ENCODE assay signal across 13 cellular contexts in the genomic region with DNA sequence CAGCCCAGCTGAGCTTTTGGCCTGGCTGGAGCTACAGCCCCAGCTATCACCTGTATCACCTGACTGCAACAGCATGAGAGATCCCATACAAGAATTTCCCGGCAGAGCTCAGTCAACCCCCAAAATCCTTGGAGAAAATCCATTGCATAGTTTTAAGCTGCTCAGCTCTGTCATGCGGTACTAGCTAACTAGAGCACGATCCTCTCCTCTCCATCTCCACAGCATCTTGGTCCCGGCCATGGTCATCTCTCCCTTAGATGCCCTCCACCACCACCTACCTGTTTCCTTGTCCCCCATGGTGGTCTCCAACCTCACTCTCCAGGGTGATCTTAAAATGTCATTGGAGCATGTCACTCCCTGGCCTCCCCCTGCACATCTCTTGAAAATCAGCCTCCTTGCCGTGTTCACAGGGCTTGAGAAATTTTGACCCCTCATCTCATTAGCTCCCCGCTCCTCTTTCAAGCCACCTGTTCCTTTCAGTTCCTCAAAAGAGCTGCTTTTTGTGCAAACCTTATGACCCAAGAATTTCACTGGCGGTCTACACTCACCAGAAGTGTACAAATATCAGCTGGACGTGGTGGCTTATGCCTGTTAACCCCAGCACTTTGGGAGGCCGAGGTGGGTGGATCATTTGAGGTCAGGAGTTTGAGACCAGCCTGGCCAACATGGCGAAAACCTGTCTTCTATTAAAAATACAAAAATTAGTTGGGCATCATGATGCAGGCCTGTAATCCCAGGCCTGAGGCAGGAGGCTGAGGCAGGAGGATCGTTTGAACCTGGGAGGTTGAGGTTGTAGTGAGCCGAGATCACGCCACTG. TPM values are rescaled to one million over a fixed set of nuclear protein-coding genes. Genes with fewer than 3 reads are reported as not detected.
DNase-seq lines count a peak whose midpoint lies in the region; ATAC-seq lines count a peak whose summit lies in the region.
"Had no signal": no experiment of that assay in that cellular context is flagged by ENCODE, and none has a peak within 500 bp of the region (broad histone marks: within the 10 kb centered on the region; RNA-seq: fewer than 3 reads in every experiment).

No MANE protein-coding gene starts in this region.

- peak overlapping the region; percentile 52 for H3K4me3 Mint-ChIP-seq in T-helper 17 cell
- H3K4me3 Mint-ChIP-seq in activated T-cell treated with anti-CD3 and anti-CD28 coated beads, Interleukin-2, amount 50 U/mL, for 4 hours: no peak overlapping the region
- H3K4me3 Mint-ChIP-seq: stimulated activated effector memory CD8-positive, alpha-beta T cell treated with anti-CD3 and anti-CD28 coated beads, Interleukin-12 subunit alpha, Interleukin-12 subunit beta, amount 100 ng/mL, for 72 hours had no signal

- DNase-seq in T-helper 17 cell (no peak), NCI-H748 treated with DMSO at 0.1 percent for 48 hours (lab: John Stamatoyannopoulos, UW) (no peak), pons (ENCODE audit: low spot score) (no peak)
- no peak for DNase-seq in activated T-cell treated with anti-CD3 and anti-CD28 coated beads, Interleukin-2, amount 50 U/mL, for 4 hours
- DNase-seq in NK-92 treated with Interleukin-12 subunit alpha and Interleukin-12 subunit beta, amount 100 ng/mL, for 24 hours (lab: John Stamatoyannopoulos, UW): no peak
- DNase-seq: COR-L47, lower lobe of right lung, NCI-H526, right lobe of liver had no signal

- no peaks in the 10 kb centered on the region for H3K9me3 ChIP-seq in T-helper 17 cell (ENCODE audit: control insufficient read depth, low read length, poor library complexity, severe bottlenecking)
- H3K9me3 ChIP-seq: lower lobe of right lung, right lobe of liver had no signal

- H3K27ac Mint-ChIP-seq in T-helper 17 cell: no peak overlapping the region
- H3K27ac Mint-ChIP-seq: stimulated activated effector memory CD8-positive, alpha-beta T cell treated with anti-CD3 and anti-CD28 coated beads, Interleukin-12 subunit alpha, Interleukin-12 subunit beta, amount 100 ng/mL, for 72 hours had no signal

- H3K4me1 Mint-ChIP-seq in T-helper 17 cell: peaks cover 2% of the 10 kb centered on the region
- H3K4me1 Mint-ChIP-seq in activated T-cell treated with anti-CD3 and anti-CD28 coated beads, Interleukin-2, amount 50 U/mL, for 4 hours (ENCODE audit: low read depth): peaks cover 3% of the 10 kb centered on the region
- H3K4me1 Mint-ChIP-seq: stimulated activated effector memory CD8-positive, alpha-beta T cell treated with anti-CD3 and anti-CD28 coated beads, Interleukin-12 subunit alpha, Interleukin-12 subunit beta, amount 100 ng/mL, for 72 hours had no signal

- H3K27me3 Mint-ChIP-seq in T-helper 17 cell: peaks cover 37% of the 10 kb centered on the region
- peaks cover 19% of the 10 kb centered on the region for H3K27me3 Mint-ChIP-seq in activated T-cell treated with anti-CD3 and anti-CD28 coated beads, Interleukin-2, amount 50 U/mL, for 4 hours (ENCODE audit: low read depth)

- no peaks in the 10 kb centered on the region for H3K9me3 Mint-ChIP-seq in activated T-cell treated with anti-CD3 and anti-CD28 coated beads, Interleukin-2, amount 50 U/mL, for 4 hours
- H3K9me3 Mint-ChIP-seq: stimulated activated effector memory CD8-positive, alpha-beta T cell treated with anti-CD3 and anti-CD28 coated beads, Interleukin-12 subunit alpha, Interleukin-12 subunit beta, amount 100 ng/mL, for 72 hours had no signal

- H3K36me3 Mint-ChIP-seq in T-helper 17 cell (ENCODE audit: low read depth): peaks cover 2% of the 10 kb centered on the region
- no peaks in the 10 kb centered on the region for H3K36me3 Mint-ChIP-seq in activated T-cell treated with anti-CD3 and anti-CD28 coated beads, Interleukin-2, amount 50 U/mL, for 4 hours (ENCODE audit: insufficient read depth)
- H3K36me3 Mint-ChIP-seq: stimulated activated effector memory CD8-positive, alpha-beta T cell treated with anti-CD3 and anti-CD28 coated beads, Interleukin-12 subunit alpha, Interleukin-12 subunit beta, amount 100 ng/mL, for 72 hours had no signal

- ATAC-seq in GM18502 (IDR thresholded peaks at IDR 0.05; ENCODE audit: poor library complexity, unreplicated experiment) (peak; percentile 98), GM21390 (IDR thresholded peaks at IDR 0.05; ENCODE audit: unreplicated experiment) (peak; percentile 95), HG03108 (IDR thresholded peaks at IDR 0.05; ENCODE audit: unreplicated experiment) (peak; percentile 95), T-helper 17 cell (peak; percentile 59)
- ATAC-seq in activated T-cell treated with anti-CD3 and anti-CD28 coated beads, Interleukin-2, amount 50 U/mL, for 4 hours: no peak
- ATAC-seq: right lobe of liver; stimulated activated effector memory CD8-positive, alpha-beta T cell treated with anti-CD3 and anti-CD28 coated beads, Interleukin-12 subunit alpha, Interleukin-12 subunit beta, amount 100 ng/mL, for 72 hours had no signal

RNA-seq across cellular contexts. Expression of a gene that starts 8.1 kb away (rescaled TPM):
- 1 to 10 TPM in 1 of 2 donors, under 1 TPM in 1; 0.26 to 1.3 TPM for total RNA-seq in T-helper 17 cell
- 1 to 10 TPM in 1 of 3 donors, under 1 TPM in 2; 0.71 to 1.3 (median 0.71) TPM for total RNA-seq in activated T-cell treated with anti-CD3 and anti-CD28 coated beads, Interleukin-2, amount 50 U/mL, for 4 hours

Comparison
In these comparisons a context has a peak if more than half of its experiments do, and no peak if none do; other contexts are left out.
1. ATAC-seq: peak in GM18502 (single experiment), GM21390 (single experiment), HG03108 (single experiment) and T-helper 17 cell (single experiment); none in activated T-cell treated with anti-CD3 and anti-CD28 coated beads, Interleukin-2, amount 50 U/mL, for 4 hours (0 of 2).